13 cellular contexts compared by ENCODE assay signal in genomic region chr9:11821541-11821940, GRCh38.
"Had no signal": no experiment of that assay in that cellular context is flagged by ENCODE, and none has a peak within 500 bp of the region (broad histone marks: within the 10 kb centered on the region; RNA-seq: fewer than 3 reads in every experiment).

No MANE protein-coding gene starts in this region.

- H3K4me1 Mint-ChIP-seq: activated naive CD4-positive, alpha-beta T cell treated with anti-CD3 and anti-CD28 coated beads, Interleukin-2, amount 50 U/mL, for 24 hours; naive B cell had no signal

- H3K4me3 Mint-ChIP-seq: activated naive CD4-positive, alpha-beta T cell treated with anti-CD3 and anti-CD28 coated beads, Interleukin-2, amount 50 U/mL, for 24 hours; naive B cell had no signal

- H3K4me3 ChIP-seq: esophagus muscularis mucosa, upper lobe of left lung had no signal

- ATAC-seq: activated CD4-positive, CD25-positive, alpha-beta regulatory T cell treated with anti-CD3 and anti-CD28 coated beads, Interleukin-2, amount 50 U/mL, for 24 hours; stimulated activated naive CD8-positive, alpha-beta T cell treated with anti-CD3 and anti-CD28 coated beads, Interleukin-15, Interleukin-2, amounts not matched to agents 100 U/mL and 50 U/mL, for 24 hours had no signal

- H3K36me3 ChIP-seq: esophagus muscularis mucosa, upper lobe of left lung had no signal

- H3K27me3 ChIP-seq: esophagus muscularis mucosa, upper lobe of left lung had no signal

- H3K9me3 ChIP-seq: esophagus muscularis mucosa, upper lobe of left lung had no signal

- H3K9me3 Mint-ChIP-seq: naive B cell had no signal

- H3K36me3 Mint-ChIP-seq: activated naive CD4-positive, alpha-beta T cell treated with anti-CD3 and anti-CD28 coated beads, Interleukin-2, amount 50 U/mL, for 24 hours; naive B cell had no signal

- DNase-seq: activated effector memory CD4-positive, alpha-beta T cell treated with Interleukin-2 at 50 U/mL for 16 hours; activated T-cell treated with anti-CD3 and anti-CD28 coated beads, Interleukin-2, amount 50 U/mL, for 1 hour; foreskin fibroblast; head of caudate nucleus; naive B cell; nucleus accumbens; stimulated activated CD4-positive, alpha-beta T cell treated with anti-CD3 and anti-CD28 coated beads, Interleukin-4, amount 100 ng/mL, for 1 hour; stimulated activated CD8-positive, alpha-beta memory T cell treated with anti-CD3 and anti-CD28 coated beads, Interleukin-4, amount 100 ng/mL, for 48 hours; stimulated activated naive CD8-positive, alpha-beta T cell treated with anti-CD3 and anti-CD28 coated beads, Interleukin-15, Interleukin-2, amounts not matched to agents 100 U/mL and 50 U/mL, for 24 hours; upper lobe of left lung had no signal

- H3K27me3 Mint-ChIP-seq: activated naive CD4-positive, alpha-beta T cell treated with anti-CD3 and anti-CD28 coated beads, Interleukin-2, amount 50 U/mL, for 24 hours; naive B cell had no signal

- H3K4me1 ChIP-seq: esophagus muscularis mucosa, upper lobe of left lung had no signal

- H3K27ac Mint-ChIP-seq: activated naive CD4-positive, alpha-beta T cell treated with anti-CD3 and anti-CD28 coated beads, Interleukin-2, amount 50 U/mL, for 24 hours; naive B cell had no signal
